26 cellular contexts compared by ENCODE assay signal in genomic region chr21:15199940-15200339, GRCh38.
"Had no signal": no experiment of that assay in that cellular context is flagged by ENCODE, and none has a peak within 500 bp of the region (broad histone marks: within the 10 kb centered on the region; RNA-seq: fewer than 3 reads in every experiment).

No MANE protein-coding gene starts in this region.

- H3K9me3 Mint-ChIP-seq: activated B cell treated with CpG ODN at 0.5 μM for 24 hours; activated CD8-positive, alpha-beta T cell treated with anti-CD3 and anti-CD28 coated beads for 36 hours; activated T-cell treated with anti-CD3 and anti-CD28 coated beads, Interleukin-2, amount 50 U/mL, for 4 hours; activated T-helper 17 cell treated with anti-CD3 and anti-CD28 coated beads, Interleukin-2, amount 50 U/mL, for 72 hours; central memory CD8-positive, alpha-beta T cell; natural killer cell treated with Interleukin-12 subunit alpha and Interleukin-12 subunit beta and Interleukin-15 and Interleukin-18, amount 100 ng/mL, for 72 hours had no signal

- H3K36me3 Mint-ChIP-seq: natural killer cell treated with Interleukin-12 subunit alpha and Interleukin-12 subunit beta and Interleukin-15 and Interleukin-18, amount 100 ng/mL, for 72 hours had no signal

- H3K27me3 Mint-ChIP-seq: activated T-helper 17 cell treated with anti-CD3 and anti-CD28 coated beads, Interleukin-2, amount 50 U/mL, for 72 hours had no signal

- H3K27me3 ChIP-seq: colonic mucosa, heart left ventricle, spleen, testis, transverse colon, uterus had no signal

- H3K27ac ChIP-seq: colonic mucosa, lower lobe of right lung, spleen, testis, transverse colon, uterus had no signal

- H3K4me3 ChIP-seq: colonic mucosa, heart left ventricle, lower lobe of right lung, spleen, testis, transverse colon, uterus had no signal

- H3K36me3 ChIP-seq: colonic mucosa, heart left ventricle, lower lobe of right lung, spleen, transverse colon, uterus had no signal

- H3K4me1 Mint-ChIP-seq: activated B cell treated with CpG ODN at 0.5 μM for 24 hours; activated T-helper 17 cell treated with anti-CD3 and anti-CD28 coated beads, Interleukin-2, amount 50 U/mL, for 72 hours; central memory CD8-positive, alpha-beta T cell; T-helper 17 cell had no signal

- H3K9me3 ChIP-seq: colonic mucosa, heart left ventricle, lower lobe of right lung, spleen, testis, transverse colon, uterus had no signal

- DNase-seq: activated B cell treated with CpG ODN at 0.5 μM for 24 hours; activated CD4-positive, alpha-beta T cell treated with anti-CD3 and anti-CD28 coated beads, Interleukin-2, amount 50 U/mL, for 1 hour; activated CD8-positive, alpha-beta T cell treated with anti-CD3 and anti-CD28 coated beads for 36 hours; activated gamma-delta T cell treated with Interleukin-2 at 50 U/mL for 16 hours; activated naive CD4-positive, alpha-beta T cell treated with anti-CD3 and anti-CD28 coated beads, Interleukin-2, amount 50 U/mL, for 16 hours; activated T-cell treated with anti-CD3 and anti-CD28 coated beads, Interleukin-2, amount 50 U/mL, for 4 hours; amygdala; colonic mucosa; effector CD8-positive, alpha-beta T cell; erythroblast; hypothalamus; lower lobe of right lung; mesenchymal stem cell; posterior cingulate gyrus; right cardiac atrium; spleen; stimulated activated naive CD4-positive, alpha-beta T cell treated with Interleukin-2 at 50 U/mL for 16 hours; T-helper 17 cell; T1000; testis; transverse colon; uterus had no signal

- H3K4me1 ChIP-seq: colonic mucosa, lower lobe of right lung, spleen, testis, transverse colon, uterus had no signal

- H3K4me3 Mint-ChIP-seq: activated B cell treated with CpG ODN at 0.5 μM for 24 hours; activated CD8-positive, alpha-beta T cell treated with anti-CD3 and anti-CD28 coated beads for 36 hours; activated T-cell treated with anti-CD3 and anti-CD28 coated beads, Interleukin-2, amount 50 U/mL, for 4 hours; activated T-helper 17 cell treated with anti-CD3 and anti-CD28 coated beads, Interleukin-2, amount 50 U/mL, for 72 hours; central memory CD8-positive, alpha-beta T cell; natural killer cell treated with Interleukin-12 subunit alpha and Interleukin-12 subunit beta and Interleukin-15 and Interleukin-18, amount 100 ng/mL, for 72 hours; T-helper 17 cell had no signal

- H3K27ac Mint-ChIP-seq: activated B cell treated with CpG ODN at 0.5 μM for 24 hours; activated CD8-positive, alpha-beta T cell treated with anti-CD3 and anti-CD28 coated beads for 36 hours; activated T-helper 17 cell treated with anti-CD3 and anti-CD28 coated beads, Interleukin-2, amount 50 U/mL, for 72 hours; natural killer cell treated with Interleukin-12 subunit alpha and Interleukin-12 subunit beta and Interleukin-15 and Interleukin-18, amount 100 ng/mL, for 72 hours; T-helper 17 cell had no signal
